Comparison of ENCODE assay signal across 19 cellular contexts in the genomic region with DNA sequence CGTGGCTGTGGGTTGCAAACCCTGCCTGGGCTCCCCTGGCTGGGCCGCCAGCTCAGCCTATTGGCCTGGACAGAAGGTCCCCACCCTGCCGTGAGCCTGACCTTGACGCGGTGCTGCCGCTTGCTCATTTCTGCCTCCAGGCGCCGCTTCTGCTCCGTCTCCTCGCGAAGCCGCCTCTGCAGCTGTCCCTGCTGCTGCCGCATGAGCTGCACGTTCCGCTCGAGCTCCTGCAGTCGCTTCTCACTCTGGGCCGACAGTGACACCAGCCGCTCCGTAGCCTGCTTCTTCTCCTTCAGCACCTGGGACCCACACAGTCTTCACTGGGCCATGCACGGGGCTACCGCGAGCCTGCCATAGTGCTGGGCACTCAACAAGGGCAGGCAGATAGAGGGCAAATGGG. TPM values are rescaled to one million over a fixed set of nuclear protein-coding genes. Genes with fewer than 3 reads are reported as not detected.
DNase-seq lines count a peak whose midpoint lies in the region; ATAC-seq, FAIRE-seq and TF ChIP-seq lines count a peak whose summit lies in the region.
"Had no signal": no experiment of that assay in that cellular context is flagged by ENCODE, and none has a peak within 500 bp of the region (broad histone marks: within the 10 kb centered on the region; RNA-seq: fewer than 3 reads in every experiment).

No MANE protein-coding gene starts in this region.

- CTCF ChIA-PET in HCT116 (lab: Charles Lee), result no interaction called here
- CTCF ChIA-PET in CD8-positive, alpha-beta memory T cell (lab: Charles Lee), result no interaction called here

- H3K9me3 Mint-ChIP-seq in CD8-positive, alpha-beta memory T cell, result peaks cover 0 to 2% (median 0%) of the 10 kb centered on the region in 5 donors
- H3K9me3 Mint-ChIP-seq: CD8-positive, alpha-beta T cell had no signal

- H3K27ac ChIP-seq in HCT116 (ENCODE audit: low read depth, low read length) (no peak overlapping the region), kidney (ENCODE audit: low read depth in 2 of 2, low read length in 2 of 2) (no peak overlapping the region), SJCRH30 (no peak overlapping the region)
- no peak overlapping the region for H3K27ac ChIP-seq in CD8-positive, alpha-beta memory T cell (ENCODE audit: low read depth, low read length)
- H3K27ac ChIP-seq: BLaER1 treated with 17β-estradiol and CSF1 and Interleukin-3, amounts not matched to agents 10 nM and 100 nM had no signal

- H3K4me3 ChIP-seq in HCT116 (replicated peaks in 1 of 2; ENCODE audit: low read depth in 1 of 2, low read length in 2 of 2), result no peak overlapping the region
- H3K4me3 ChIP-seq in kidney (ENCODE audit: low read length in 2 of 2), result no peak overlapping the region
- H3K4me3 ChIP-seq in SJCRH30, result no peak overlapping the region
- H3K4me3 ChIP-seq in CD8-positive, alpha-beta memory T cell (ENCODE audit: low read length), result no peak overlapping the region

- no peaks in the 10 kb centered on the region for H3K9me3 ChIP-seq in HCT116 (ENCODE audit: control insufficient read depth in 1 of 2, insufficient read depth in 1 of 2, low read depth in 1 of 2, low read length in 2 of 2)
- no peaks in the 10 kb centered on the region for H3K9me3 ChIP-seq in kidney (ENCODE audit: control insufficient read depth in 1 of 2, low read length in 2 of 2)
- no peaks in the 10 kb centered on the region; the same call in 1 of the 2 replicates for H3K9me3 ChIP-seq in SJCRH30 (replicated peaks)
- no peaks in the 10 kb centered on the region for H3K9me3 ChIP-seq in CD8-positive, alpha-beta memory T cell (ENCODE audit: low read length)
- H3K9me3 ChIP-seq: SK-N-SH had no signal

- H3K9me2 ChIP-seq in HCT116 (ENCODE audit: insufficient read depth), result no peaks in the 10 kb centered on the region
- H3K9me2 ChIP-seq: SK-N-SH had no signal

- BruUV-seq in HCT116 (replicated peaks; lab: Mats Ljungman, UMichigan), result no TSS peak

- no peak overlapping the region for H3K27ac Mint-ChIP-seq in CD8-positive, alpha-beta memory T cell
- H3K27ac Mint-ChIP-seq: CD8-positive, alpha-beta T cell; HFFc6 had no signal

- no peak for DNase-seq in HCT116 (ENCODE audit: low read depth, low spot score)
- DNase-seq in activated CD8-positive, alpha-beta memory T cell treated with anti-CD3 and anti-CD28 coated beads, Interleukin-2, amount 50 U/mL, for 48 hours, result peak; percentile 48
- DNase-seq in kidney, result peak; percentile 66
- no peak for DNase-seq in hypothalamus (lab: John Stamatoyannopoulos, UW)
- no peak for DNase-seq in SJCRH30
- DNase-seq in CD8-positive, alpha-beta memory T cell, result no peak
- DNase-seq: DMS79 treated with DMSO at 0.1 percent for 48 hours, HFFc6, NCI-H1417 treated with DMSO at 0.1 percent for 48 hours, NCI-H187 treated with DMSO at 0.1 percent for 48 hours, NCI-H2227 treated with DMSO at 0.1 percent for 48 hours, NCI-H510A treated with DMSO at 0.1 percent for 48 hours, NCI-H774 had no signal

- H3K4me1 Mint-ChIP-seq in CD8-positive, alpha-beta memory T cell, result no peaks in the 10 kb centered on the region

- POLR2A ChIA-PET in HCT116 (lab: Charles Lee), result no interaction called here
- POLR2A ChIA-PET in CD8-positive, alpha-beta memory T cell (lab: Charles Lee), result no interaction called here

- no peak overlapping the region for H3K4me2 ChIP-seq in HCT116 (ENCODE audit: low read length)
- H3K4me2 ChIP-seq: BLaER1 treated with 17β-estradiol and CSF1 and Interleukin-3, amounts not matched to agents 10 nM and 100 nM; SK-N-SH had no signal

- no peak for TF ChIP-seq RAD21 in HCT116 (IDR thresholded peaks at IDR 0.05; ENCODE audit: low read depth)

- RAD21 ChIA-PET in HCT116 (lab: Charles Lee; ENCODE audit: low non-redundant PET in 1 of 2, low total read pairs in 2 of 2, uncharacterized antibody in 2 of 2, unreplicated experiment in 2 of 2), result no interaction called here

- H2AFZ ChIP-seq in HCT116 (ENCODE audit: low read depth, low read length, poor library complexity, severe bottlenecking), result no peak overlapping the region

- no peaks in the 10 kb centered on the region for H3K79me2 ChIP-seq in HCT116 (ENCODE audit: insufficient read depth, low read length)

- no peak for TF ChIP-seq POLR2A in HCT116 (IDR thresholded peaks at IDR 0.05; ENCODE audit: borderline replicate concordance, extremely low read depth, insufficient read depth, insufficient read length)

- H3K36me3 ChIP-seq in HCT116 (ENCODE audit: control insufficient read depth in 1 of 2, insufficient read depth in 2 of 2, low read length in 2 of 2), result peaks cover 15 to 20% of the 10 kb centered on the region in 2 experiments; a peak in 3 of 4 replicates
- no peaks in the 10 kb centered on the region for H3K36me3 ChIP-seq in kidney (ENCODE audit: control insufficient read depth in 1 of 2, insufficient read depth in 2 of 2, low read length in 2 of 2)
- peaks cover 50% of the 10 kb centered on the region for H3K36me3 ChIP-seq in SJCRH30
- H3K36me3 ChIP-seq in CD8-positive, alpha-beta memory T cell (ENCODE audit: insufficient read depth, low read length), result no peaks in the 10 kb centered on the region

- TF ChIP-seq CTCF in HCT116 (IDR thresholded peaks at IDR 0.05 in 2 of 3, conservative IDR thresholded peaks at IDR 0.05 in 1 of 3; ENCODE audit: borderline replicate concordance in 1 of 3, insufficient read depth in 1 of 3, low read depth in 2 of 3, low read length in 2 of 3), result no peak
- no peak for TF ChIP-seq CTCF in kidney (IDR thresholded peaks at IDR 0.05; ENCODE audit: borderline replicate concordance, extremely low read depth, insufficient read depth)

- 0 out of 2 replicates have a peak, but pooled peaks have one; percentile 6 for ATAC-seq in HCT116
- ATAC-seq: CD8-positive, alpha-beta T cell; Right ventricle myocardium inferior had no signal

- no peak overlapping the region for H3K4me3 Mint-ChIP-seq in CD8-positive, alpha-beta memory T cell
- H3K4me3 Mint-ChIP-seq: CD8-positive, alpha-beta T cell; HFFc6 had no signal

- H3K4me1 ChIP-seq in HCT116 (ENCODE audit: control insufficient read depth in 1 of 2, insufficient read depth in 2 of 2, low read length in 2 of 2) (no peaks in the 10 kb centered on the region), kidney (ENCODE audit: control insufficient read depth in 1 of 2, insufficient read depth in 1 of 2, low read depth in 1 of 2, low read length in 2 of 2) (no peaks in the 10 kb centered on the region), SJCRH30 (no peaks in the 10 kb centered on the region)
- no peaks in the 10 kb centered on the region for H3K4me1 ChIP-seq in CD8-positive, alpha-beta memory T cell (ENCODE audit: insufficient read depth, low read length)

- no peaks in the 10 kb centered on the region for H3K36me3 Mint-ChIP-seq in CD8-positive, alpha-beta memory T cell
- H3K36me3 Mint-ChIP-seq: CD8-positive, alpha-beta T cell had no signal

- H3K27me3 ChIP-seq in HCT116 (ENCODE audit: insufficient read depth, low read length) (no peaks in the 10 kb centered on the region), SJCRH30 (no peaks in the 10 kb centered on the region)
- no peaks in the 10 kb centered on the region for H3K27me3 ChIP-seq in CD8-positive, alpha-beta memory T cell (ENCODE audit: insufficient read depth, low read length, poor library complexity, severe bottlenecking)
- H3K27me3 ChIP-seq: BLaER1 treated with 17β-estradiol and CSF1 and Interleukin-3, amounts not matched to agents 10 nM and 100 nM had no signal

- intact Hi-C loops in HCT116 (cut with micrococcal nuclease), result no loop called here
- intact Hi-C loops in kidney (cut with DNase I), result no loop called here

- no peak for FAIRE-seq in kidney (lab: Jason Lieb, UNC)
- FAIRE-seq: RCC 7860 had no signal

- H4K20me1 ChIP-seq in HCT116 (ENCODE audit: insufficient read depth), result no peaks in the 10 kb centered on the region

- no peak overlapping the region for H3K9ac ChIP-seq in HCT116 (ENCODE audit: low read length)
- H3K9ac ChIP-seq in kidney (ENCODE audit: low read length in 2 of 2), result no peak overlapping the region
- H3K9ac ChIP-seq: BLaER1 treated with 17β-estradiol and CSF1 and Interleukin-3, amounts not matched to agents 10 nM and 100 nM; SK-N-SH had no signal

- H3K27me3 Mint-ChIP-seq in CD8-positive, alpha-beta memory T cell, result no peaks in the 10 kb centered on the region

TF ChIP-seq in HCT116, 20 proteins besides CTCF, POLR2A, EP300 and RAD21 (continues in another document):
- TF ChIP-seq EGR1 (IDR thresholded peaks at IDR 0.05; ENCODE audit: low read depth) (no peak), SRF (IDR thresholded peaks at IDR 0.05; ENCODE audit: low read depth) (no peak), CBX3 (IDR thresholded peaks at IDR 0.05; ENCODE audit: low read depth) (no peak), FOSL1 (IDR thresholded peaks at IDR 0.05; ENCODE audit: low read depth) (no peak)

RNA-seq across cellular contexts. Expression of gene KIF7, which starts 21.7 kb away (rescaled TPM):
- total RNA-seq in HCT116 (2021; ENCODE audit: unreplicated experiment) (0.12 TPM), kidney (4.2 TPM)
- polyA plus RNA-seq in HCT116 (2012), result 0.19 and 0.21 TPM in 2 replicates
- polyA plus RNA-seq in kidney (ENCODE audit: insufficient read depth, low read depth, low replicate concordance), result 1.4 TPM
- total RNA-seq in SJCRH30 (2014; rRNA removed; shearing (Covaris generic)), result 5.0 TPM in 2 replicates
- 1 to 10 TPM; 2.4 to 2.7 TPM for total RNA-seq in CD8-positive, alpha-beta memory T cell
- not detected for polyA plus RNA-seq in CD8-positive, alpha-beta memory T cell

RNA-seq across cellular contexts. Expression of gene PLIN1, which starts 45.6 kb away (rescaled TPM):
- total RNA-seq in HCT116 (2021; ENCODE audit: unreplicated experiment) (0.32 TPM), kidney (2.1 TPM)
- polyA plus RNA-seq in HCT116 (2012), result 0.11 and 0.22 TPM in 2 replicates
- 0.86 TPM for polyA plus RNA-seq in kidney (ENCODE audit: insufficient read depth, low read depth, low replicate concordance)
- total RNA-seq in SJCRH30 (2014; rRNA removed; shearing (Covaris generic)), result not detected in 2 replicates
- total RNA-seq in CD8-positive, alpha-beta memory T cell, result under 1 TPM; 0.35 to 0.50 TPM
- polyA plus RNA-seq in CD8-positive, alpha-beta memory T cell, result not detected
- total RNA-seq: CD8-positive, alpha-beta T cell; HFFc6 had no signal

RNA-seq across cellular contexts. Expression of gene PEX11A, which starts 57.0 kb away (rescaled TPM):
- total RNA-seq in HCT116 (2021; ENCODE audit: unreplicated experiment), result 7.1 TPM
- polyA plus RNA-seq in HCT116 (2012), result 4.3 and 6.6 TPM in 2 replicates
- total RNA-seq in kidney, result 7.7 TPM
- polyA plus RNA-seq in kidney (ENCODE audit: insufficient read depth, low read depth, low replicate concordance), result 13.7 TPM
- total RNA-seq in SJCRH30 (2014; rRNA removed; shearing (Covaris generic)), result 1.4 and 2.0 TPM in 2 replicates
- 1 to 10 TPM; 2.9 to 3.5 TPM for total RNA-seq in CD8-positive, alpha-beta memory T cell
- 2.8 TPM for polyA plus RNA-seq in CD8-positive, alpha-beta memory T cell
- total RNA-seq: CD8-positive, alpha-beta T cell had no signal

RNA-seq across cellular contexts. Expression of gene WDR93, which starts 57.0 kb away (rescaled TPM):
- total RNA-seq in HCT116 (2021; ENCODE audit: unreplicated experiment), result 0.42 TPM
- polyA plus RNA-seq in HCT116 (2012), result 0.38 and 0.39 TPM in 2 replicates
- 2.5 TPM for total RNA-seq in kidney
- 1.2 TPM for polyA plus RNA-seq in kidney (ENCODE audit: insufficient read depth, low read depth, low replicate concordance)
- not detected in 2 replicates for total RNA-seq in SJCRH30 (2014; rRNA removed; shearing (Covaris generic))
- not detected for total RNA-seq in CD8-positive, alpha-beta memory T cell
- polyA plus RNA-seq in CD8-positive, alpha-beta memory T cell, result 0.08 TPM
- total RNA-seq: A673; CD8-positive, alpha-beta T cell; Right ventricle myocardium inferior had no signal

RNA-seq across cellular contexts. Expression of gene TICRR, which starts 58.3 kb away (rescaled TPM):
- total RNA-seq in HCT116 (2021; ENCODE audit: unreplicated experiment) (24.8 TPM), kidney (0.25 TPM)
- polyA plus RNA-seq in HCT116 (2012), result 11.2 and 13.4 TPM in 2 replicates
- not detected for polyA plus RNA-seq in kidney (ENCODE audit: insufficient read depth, low read depth, low replicate concordance)
- 24.9 and 27.2 TPM in 2 replicates for total RNA-seq in SJCRH30 (2014; rRNA removed; shearing (Covaris generic))
- total RNA-seq in CD8-positive, alpha-beta memory T cell, result 10 to 100 TPM; 14.0 TPM
- not detected for polyA plus RNA-seq in CD8-positive, alpha-beta memory T cell

Comparison
In these comparisons a context has a peak if more than half of its experiments do, and no peak if none do; other contexts are left out.
1. DNase-seq: peak in activated CD8-positive, alpha-beta memory T cell treated with anti-CD3 and anti-CD28 coated beads, Interleukin-2, amount 50 U/mL, for 48 hours (single experiment) and kidney (single experiment); none in HCT116 (single experiment), hypothalamus (0 of 51), SJCRH30 (0 of 2) and CD8-positive, alpha-beta memory T cell (0 of 5).